7 cellular contexts compared by ENCODE assay signal in the genomic region with DNA sequence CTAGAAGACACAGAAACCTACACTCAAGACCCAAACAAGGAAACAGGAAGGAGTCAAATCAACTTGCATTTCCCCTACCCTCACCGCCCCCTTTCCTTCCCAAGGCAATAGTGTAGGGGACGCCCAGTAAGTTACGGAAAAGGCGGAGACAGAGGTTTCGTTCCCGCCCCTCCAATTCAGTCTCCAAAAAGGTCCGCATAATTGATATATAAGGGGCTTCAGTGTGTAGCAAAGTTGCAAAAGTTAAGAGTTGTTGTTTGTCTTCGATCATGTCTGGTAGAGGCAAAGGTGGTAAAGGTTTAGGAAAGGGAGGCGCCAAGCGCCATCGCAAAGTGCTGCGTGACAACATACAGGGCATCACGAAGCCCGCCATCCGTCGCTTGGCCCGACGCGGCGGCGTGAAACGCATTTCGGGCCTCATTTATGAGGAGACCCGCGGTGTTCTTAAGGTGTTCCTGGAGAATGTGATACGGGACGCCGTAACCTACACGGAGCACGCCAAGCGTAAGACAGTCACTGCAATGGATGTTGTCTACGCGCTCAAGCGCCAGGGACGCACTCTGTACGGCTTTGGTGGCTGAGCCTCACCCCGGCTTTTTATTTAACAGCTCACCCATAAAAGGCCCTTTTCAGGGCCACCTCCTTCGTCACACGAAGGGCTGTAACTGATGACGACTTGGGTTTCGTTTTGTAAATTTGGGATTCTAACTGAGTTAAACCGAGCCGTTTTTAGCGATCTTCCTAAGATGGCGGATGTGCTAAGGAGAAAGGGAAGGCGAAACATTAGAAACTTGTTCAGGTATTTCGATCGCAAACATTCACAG.
DNase-seq lines count a peak whose midpoint lies in the region; ATAC-seq and FAIRE-seq lines count a peak whose summit lies in the region.

No MANE protein-coding gene starts in this region.

- H3K9me3 ChIP-seq in muscle layer of colon (ENCODE audit: low read length), result no peaks in the 10 kb centered on the region

- peak overlapping the region; percentile 54 for H3K9ac ChIP-seq in muscle layer of colon (ENCODE audit: low read length)

- H3K4me1 ChIP-seq in muscle layer of colon (ENCODE audit: insufficient read depth, low read length), result peaks cover 2% of the 10 kb centered on the region

- DNase-seq in activated CD4-positive, alpha-beta T cell treated with anti-CD3 and anti-CD28 coated beads, Interleukin-2, amount 50 U/mL, for 24 hours (ENCODE audit: low read depth in 1 of 2, low spot score in 1 of 2), result peak; percentile 39 to 79
- DNase-seq in superior temporal gyrus (ENCODE audit: extremely low spot score), result peak; percentile 52
- no peak for DNase-seq in NOMO-1 treated with dmso at 0.1 percent for 144 hours (lab: John Stamatoyannopoulos, UW; ENCODE audit: unreplicated experiment)

- FAIRE-seq in endometrium (lab: Jason Lieb, UNC), result peak; percentile 59

- no peaks in the 10 kb centered on the region for H3K36me3 ChIP-seq in muscle layer of colon (ENCODE audit: insufficient read depth, low read length)

- H3K4me3 ChIP-seq in muscle layer of colon (ENCODE audit: low read depth in 1 of 2, low read length in 2 of 2), result peak overlapping the region; percentile 35 to 67

- peaks cover 9 to 15% of the 10 kb centered on the region in 2 donors for H3K27me3 ChIP-seq in muscle layer of colon (ENCODE audit: control insufficient read depth in 1 of 2, insufficient read depth in 2 of 2, low read length in 2 of 2)

- H3K27ac ChIP-seq in muscle layer of colon (ENCODE audit: low read depth, low read length), result peak overlapping the region; percentile 27

- ATAC-seq in GM19023 (IDR thresholded peaks at IDR 0.05; ENCODE audit: unreplicated experiment), result peak; percentile 66
- ATAC-seq in HG03108 (IDR thresholded peaks at IDR 0.05; ENCODE audit: unreplicated experiment), result peak; percentile 51
